Comparison of ENCODE assay signal across 8 cellular contexts in genomic region chr19:2494447-2495129, GRCh38. TPM values are rescaled to one million over a fixed set of nuclear protein-coding genes. Genes with fewer than 3 reads are reported as not detected.
A peak's percentile ranks its signal among the peaks of the same experiment; 100 is the strongest.
DNase-seq lines count a peak whose midpoint lies in the region; ATAC-seq and TF ChIP-seq lines count a peak whose summit lies in the region.

No MANE protein-coding gene starts in this region.

- peak overlapping the region; percentile 85 for H2AFZ ChIP-seq in KMS-11 (ENCODE audit: low read depth)

- peak; percentile 49 for TF ChIP-seq POLR2A in right lobe of liver (IDR thresholded peaks at IDR 0.05)

- H3K36me3 ChIP-seq in KMS-11 (ENCODE audit: insufficient read depth) (no peaks in the 10 kb centered on the region), duodenal mucosa (ENCODE audit: control insufficient read depth in 1 of 2, insufficient read depth in 2 of 2, low read length in 2 of 2) (no peaks in the 10 kb centered on the region), right lobe of liver (no peaks in the 10 kb centered on the region)

- peak overlapping the region; percentile 90 for H3K4me2 ChIP-seq in KMS-11

- H3K27ac ChIP-seq in KMS-11, result peak overlapping the region; percentile 33; the same call in 1 of the 2 replicates
- peak overlapping the region; percentile 78 for H3K27ac ChIP-seq in duodenal mucosa (ENCODE audit: low read depth, low read length)
- H3K27ac ChIP-seq in right lobe of liver, result peak overlapping the region; percentile 56 to 66 (median 58)

- ATAC-seq in right lobe of liver, result peak; percentile 49 to 69 (median 66)

- H3K79me2 ChIP-seq in KMS-11 (ENCODE audit: insufficient read depth, low read depth), result no peaks in the 10 kb centered on the region

- peak overlapping the region; percentile 43; the same call in 1 of the 2 replicates for H3K9ac ChIP-seq in KMS-11
- H3K9ac ChIP-seq in duodenal mucosa (ENCODE audit: low read depth in 1 of 2, low read length in 2 of 2), result peak overlapping the region; percentile 80 to 88

- H3K27me3 ChIP-seq in KMS-11 (ENCODE audit: insufficient read depth, low read depth) (0 out of 2 replicates have a peak, but pooled peaks cover 2% of the 10 kb centered on the region), duodenal mucosa (ENCODE audit: control insufficient read depth in 1 of 2, insufficient read depth in 2 of 2, low read length in 2 of 2) (peaks cover 0 to 3% of the 10 kb centered on the region in 2 donors), right lobe of liver (no peaks in the 10 kb centered on the region)

- intact Hi-C loops in right lobe of liver (cut with DNase I), result loop anchor here in 1 of 2 donors (10.0 kb wide), 1 partner anchor 80 kb away; no protein-coding TSS in a partner anchor

- DNase-seq in GM04503 (ENCODE audit: low read depth) (peak; percentile 53), right lobe of liver (peak; percentile 68 to 82 (median 81)), NCI-H510A treated with DMSO at 0.1 percent for 48 hours (lab: John Stamatoyannopoulos, UW) (no peak), NCI-H1092 treated with DMSO at 0.1 percent for 48 hours (lab: John Stamatoyannopoulos, UW) (no peak)
- peak; percentile 49 to 51 for DNase-seq in activated CD4-positive, alpha-beta T cell treated with anti-CD3 and anti-CD28 coated beads, Interleukin-2, amount 50 U/mL, for 4 hours
- DNase-seq in stimulated activated CD8-positive, alpha-beta memory T cell treated with anti-CD3 and anti-CD28 coated beads, Interleukin-12 subunit alpha, Interleukin-12 subunit beta, amount 100 ng/mL, for 4 hours (ENCODE audit: low read depth), result peak; percentile 38

- H3K4me1 ChIP-seq in KMS-11 (ENCODE audit: low read depth, poor library complexity, severe bottlenecking), result peaks cover 57% of the 10 kb centered on the region
- peaks cover 30 to 42% of the 10 kb centered on the region in 2 donors for H3K4me1 ChIP-seq in duodenal mucosa (ENCODE audit: control insufficient read depth in 1 of 2, insufficient read depth in 2 of 2, low read length in 2 of 2)
- H3K4me1 ChIP-seq in right lobe of liver, result peaks cover 0 to 21% (median 9%) of the 10 kb centered on the region in 4 donors

- TF ChIP-seq CTCF in KMS-11 (conservative IDR thresholded peaks at IDR 0.05; ENCODE audit: low read depth, low read length), result no peak
- no peak for TF ChIP-seq CTCF in right lobe of liver (IDR thresholded peaks at IDR 0.05)

- no peak overlapping the region for H3K4me3 ChIP-seq in KMS-11 (IDR thresholded peaks at IDR 0.05; ENCODE audit: insufficient read depth, low read depth, low read length)
- peak overlapping the region; percentile 73 to 79 for H3K4me3 ChIP-seq in duodenal mucosa (ENCODE audit: low read depth in 1 of 2, low read length in 2 of 2)
- peak overlapping the region; percentile 50 to 61 (median 55) for H3K4me3 ChIP-seq in right lobe of liver

- WGBS in right lobe of liver (ENCODE audit: insufficient coverage, low coverage, low lambda C conversion rate, missing lambda C conversion rate), result 24% methylated on average over 18 of the region's 72 CpGs

- H4K20me1 ChIP-seq in KMS-11 (ENCODE audit: insufficient read depth), result no peaks in the 10 kb centered on the region

- no peaks in the 10 kb centered on the region for H3K9me3 ChIP-seq in duodenal mucosa (ENCODE audit: control insufficient read depth in 1 of 2, low read length in 2 of 2)
- no peaks in the 10 kb centered on the region for H3K9me3 ChIP-seq in right lobe of liver

RNA-seq across cellular contexts. Expression of gene GADD45B, which starts 18.7 kb away (rescaled TPM):
- 100 to 1,000 TPM in 4 of 6 experiments, 10 to 100 TPM in 2; 39.0 to 176 (median 127) TPM for total RNA-seq in right lobe of liver

RNA-seq across cellular contexts. Expression of gene LMNB2, which starts 37.8 kb away (rescaled TPM):
- 10 to 100 TPM in 1 of 6 experiments, 1 to 10 TPM in 5; 4.6 to 11.6 (median 7.1) TPM for total RNA-seq in right lobe of liver

Comparison
In these comparisons a context has a peak if more than half of its experiments do, and no peak if none do; other contexts are left out.
1. DNase-seq: peak in GM04503 (single experiment), activated CD4-positive, alpha-beta T cell treated with anti-CD3 and anti-CD28 coated beads, Interleukin-2, amount 50 U/mL, for 4 hours (2 of 2), right lobe of liver (3 of 3) and stimulated activated CD8-positive, alpha-beta memory T cell treated with anti-CD3 and anti-CD28 coated beads, Interleukin-12 subunit alpha, Interleukin-12 subunit beta, amount 100 ng/mL, for 4 hours (single experiment); none in NCI-H510A treated with DMSO at 0.1 percent for 48 hours (single experiment) and NCI-H1092 treated with DMSO at 0.1 percent for 48 hours (single experiment).
2. Peak in every context shown above with its lines, with median percentiles within 50 percentile points of each other: H3K27ac ChIP-seq.